Comparison of ENCODE assay signal across 1 cellular context in genomic region chr9:95803197-95803596, GRCh38.
TF ChIP-seq lines count a peak whose summit lies in the region.

No MANE protein-coding gene starts in this region.

TF ChIP-seq in HepG2, 621 proteins besides CTCF, POLR2A, EP300 and RAD21:
- TF ChIP-seq MAFF (IDR thresholded peaks at IDR 0.05; ENCODE audit: low read depth, low read length) (peak; percentile 69), MAFK (conservative IDR thresholded peaks at IDR 0.05 in 1 of 2, IDR thresholded peaks at IDR 0.05 in 1 of 2; ENCODE audit: low read length in 2 of 2) (peak; percentile 59 to 84; a peak in 3 of 4 replicates), HOXD1 (CRISPR knock-in tag; IDR thresholded peaks at IDR 0.05) (no peak), TEAD3 (CRISPR knock-in tag; optimal IDR thresholded peaks at IDR 0.05; ENCODE audit: borderline replicate concordance) (no peak), MXD1 (CRISPR knock-in tag; IDR thresholded peaks at IDR 0.05) (no peak)
